ENCODE assay signal across 34 cellular contexts in genomic region chr14:71499018-71499417, GRCh38.
"Had no signal": no experiment of that assay in that cellular context is flagged by ENCODE, and none has a peak within 500 bp of the region (broad histone marks: within the 10 kb centered on the region; RNA-seq: fewer than 3 reads in every experiment).

No MANE protein-coding gene starts in this region.

- DNase-seq: activated B cell treated with CpG ODN at 0.5 μM for 24 hours; activated CD4-positive, alpha-beta memory T cell treated with anti-CD3 and anti-CD28 coated beads for 36 hours; activated CD4-positive, alpha-beta T cell treated with anti-CD3 and anti-CD28 coated beads for 4 hours; activated CD4-positive, alpha-beta T cell treated with anti-CD3 and anti-CD28 coated beads, Interleukin-2, amount 50 U/mL, for 1 hour; activated CD4-positive, CD25-positive, alpha-beta regulatory T cell treated with anti-CD3 and anti-CD28 coated beads, Interleukin-2, amount 50 U/mL, for 72 hours; activated CD8-positive, alpha-beta memory T cell treated with anti-CD3 and anti-CD28 coated beads, Interleukin-2, amount 50 U/mL, for 4 hours; activated gamma-delta T cell treated with Interleukin-2 at 50 U/mL for 16 hours; activated naive CD4-positive, alpha-beta T cell treated with anti-CD3 and anti-CD28 coated beads for 36 hours; activated T-cell treated with anti-CD3 and anti-CD28 coated beads for 4 hours; activated T-cell treated with anti-CD3 and anti-CD28 coated beads, Interleukin-2, amount 50 U/mL, for 4 hours; adrenal gland; body of pancreas; Kasumi-1; MM.1S; MV-4-11; NCI-H1092; NCI-H1436 treated with DMSO at 0.1 percent for 48 hours; NCI-H1694 treated with DMSO at 0.1 percent for 48 hours; NCI-H2029; NCI-H2171; NCI-H510A; NCI-H748 treated with DMSO at 0.1 percent for 48 hours; NK-92 treated with Interleukin-12 subunit alpha and Interleukin-12 subunit beta, amount 100 ng/mL, for 24 hours; PC-9; SIG-M5; SW 1271; T-helper 1 cell; T-helper 2 cell; T-helper 9 cell had no signal

- H3K9me3 ChIP-seq: adrenal gland, body of pancreas, breast epithelium had no signal

- H3K27ac ChIP-seq: adrenal gland, body of pancreas, breast epithelium, PC-9, RWPE1, VCaP had no signal

- H2AFZ ChIP-seq: PC-9 had no signal

- H3K4me2 ChIP-seq: PC-9 had no signal

- H3K36me3 ChIP-seq: adrenal gland, breast epithelium had no signal

- H3K4me3 ChIP-seq: adrenal gland, body of pancreas, breast epithelium, PC-9 had no signal

- ATAC-seq: activated T-cell treated with anti-CD3 and anti-CD28 coated beads, Interleukin-2, amount 50 U/mL, for 4 hours; body of pancreas; Right ventricle myocardium inferior had no signal

- H3K27me3 ChIP-seq: adrenal gland, body of pancreas, breast epithelium had no signal

- FAIRE-seq: RCC 7860 had no signal

- H3K4me1 ChIP-seq: breast epithelium had no signal
